Comparison of ENCODE assay signal across 17 cellular contexts in the genomic region with DNA sequence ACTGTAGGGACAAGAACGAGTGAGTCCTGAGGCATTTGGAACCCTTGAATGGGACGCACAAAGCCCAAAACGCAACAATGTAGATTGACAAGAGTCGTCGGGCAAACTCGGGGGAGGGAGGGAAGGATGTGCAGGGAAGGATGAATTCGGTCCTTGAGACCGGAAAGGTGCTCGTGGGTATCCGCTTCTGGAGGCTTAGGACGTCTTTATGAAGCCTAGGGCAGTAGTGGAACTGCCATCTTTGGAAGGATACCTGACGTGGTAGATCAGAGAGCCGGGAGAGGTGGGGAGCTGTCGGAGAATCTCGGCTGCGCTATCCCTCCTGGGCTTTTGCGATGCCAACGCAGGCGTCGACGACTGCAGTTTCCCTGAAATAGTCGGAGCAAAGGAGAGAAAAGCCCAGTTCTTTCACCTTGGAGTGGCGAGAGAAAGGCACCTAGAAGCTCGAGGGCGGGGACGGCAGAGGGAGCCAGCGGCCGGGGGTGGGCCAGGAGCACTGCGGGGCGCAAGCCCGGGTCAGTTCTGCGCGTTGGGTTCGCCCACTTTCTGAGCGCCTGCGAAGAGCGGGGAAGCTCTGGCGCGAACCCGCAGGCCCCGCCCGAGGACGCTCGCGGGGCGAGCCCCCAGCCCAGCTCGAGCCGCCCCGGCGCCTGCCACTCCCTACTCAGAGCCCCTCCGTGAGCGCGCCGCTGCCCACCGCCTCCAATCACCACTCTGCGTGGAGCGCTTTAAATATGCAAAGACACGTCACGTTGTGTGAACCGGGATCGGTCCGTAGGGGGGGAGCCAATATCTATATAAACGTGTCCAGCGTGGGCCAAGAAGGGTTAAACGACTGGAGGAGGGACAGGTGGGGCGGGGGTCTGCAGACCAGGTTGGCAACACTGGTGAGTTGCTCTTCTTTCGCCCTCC. TPM values are rescaled to one million over a fixed set of nuclear protein-coding genes. Genes with fewer than 3 reads are reported as not detected.
DNase-seq lines count a peak whose midpoint lies in the region; ATAC-seq and TF ChIP-seq lines count a peak whose summit lies in the region.
"Had no signal": no experiment of that assay in that cellular context is flagged by ENCODE, and none has a peak within 500 bp of the region (broad histone marks: within the 10 kb centered on the region; RNA-seq: fewer than 3 reads in every experiment).

A gene with protein sequence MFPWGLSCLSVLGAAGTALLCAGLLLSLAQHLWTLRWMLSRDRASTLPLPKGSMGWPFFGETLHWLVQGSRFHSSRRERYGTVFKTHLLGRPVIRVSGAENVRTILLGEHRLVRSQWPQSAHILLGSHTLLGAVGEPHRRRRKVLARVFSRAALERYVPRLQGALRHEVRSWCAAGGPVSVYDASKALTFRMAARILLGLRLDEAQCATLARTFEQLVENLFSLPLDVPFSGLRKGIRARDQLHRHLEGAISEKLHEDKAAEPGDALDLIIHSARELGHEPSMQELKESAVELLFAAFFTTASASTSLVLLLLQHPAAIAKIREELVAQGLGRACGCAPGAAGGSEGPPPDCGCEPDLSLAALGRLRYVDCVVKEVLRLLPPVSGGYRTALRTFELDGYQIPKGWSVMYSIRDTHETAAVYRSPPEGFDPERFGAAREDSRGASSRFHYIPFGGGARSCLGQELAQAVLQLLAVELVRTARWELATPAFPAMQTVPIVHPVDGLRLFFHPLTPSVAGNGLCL (plus strand): TSS at position 824 of the 912 bp plus-strand sequence. CDS start 466 bp downstream, outside the sequence.

- H2BK12ac ChIP-seq in mesenchymal stem cell (ENCODE audit: low read length in 2 of 2): no peak within 1 kb of the TSS

- peaks cover 12% of the 10 kb centered on the region for H3K4me1 Mint-ChIP-seq in central memory CD8-positive, alpha-beta T cell
- H3K4me1 Mint-ChIP-seq in type B pancreatic cell (ENCODE audit: unreplicated experiment): no peaks in the 10 kb centered on the region

- H3K18ac ChIP-seq in mesenchymal stem cell (ENCODE audit: low read depth in 1 of 2, low read length in 2 of 2): no peak within 1 kb of the TSS

- no peak within 1 kb of the TSS for H2AK5ac ChIP-seq in mesenchymal stem cell (ENCODE audit: low read length, severe bottlenecking)

- H3K79me2 ChIP-seq in mammary epithelial cell (ENCODE audit: insufficient read depth, low read length): no peaks in the 10 kb centered on the region

- H3K4ac ChIP-seq in mesenchymal stem cell (ENCODE audit: low read depth in 1 of 2, low read length in 2 of 2): no peak within 1 kb of the TSS

- peak within 1 kb of the TSS; percentile 30 for H2BK15ac ChIP-seq in mesenchymal stem cell (ENCODE audit: low read depth, poor library complexity, severe bottlenecking)

- H4K8ac ChIP-seq in mesenchymal stem cell (ENCODE audit: low read length): no peak within 1 kb of the TSS

- H3K36me3 ChIP-seq in mammary epithelial cell (ENCODE audit: insufficient read depth, low read length) (no peaks in the 10 kb centered on the region), breast epithelium (no peaks in the 10 kb centered on the region), mesenchymal stem cell (ENCODE audit: control insufficient read depth in 1 of 2, insufficient read depth in 2 of 2, low read depth in 1 of 2, low read length in 2 of 2) (peaks cover 0 to 3% of the 10 kb centered on the region in 2 experiments)
- H3K36me3 ChIP-seq: ovary had no signal

- H2AFZ ChIP-seq in mammary epithelial cell (ENCODE audit: low read depth, low read length) (peak within 1 kb of the TSS; percentile 7), mesenchymal stem cell (ENCODE audit: low read depth, low read length) (peak within 1 kb of the TSS; percentile 0)

- H3K4me2 ChIP-seq in mammary epithelial cell (ENCODE audit: insufficient read depth, low read depth, low read length): peak within 1 kb of the TSS; percentile 34
- peak within 1 kb of the TSS; percentile 43 for H3K4me2 ChIP-seq in mesenchymal stem cell (ENCODE audit: low read length, poor library complexity, severe bottlenecking)

- H4K20me1 ChIP-seq in mammary epithelial cell (ENCODE audit: insufficient read depth, low read length): peaks cover 2% of the 10 kb centered on the region

- BruUV-seq in mammary epithelial cell (replicated peaks; lab: Mats Ljungman, UMichigan): no TSS peak

- intact Hi-C loops in mammary epithelial cell (cut with micrococcal nuclease): no loop called here
- intact Hi-C loops in breast epithelium (cut with DNase I; ENCODE audit: low total_unique reads): no loop called here

- H2BK5ac ChIP-seq in mesenchymal stem cell (ENCODE audit: low read depth, low read length, poor library complexity, severe bottlenecking): no peak within 1 kb of the TSS

- H3K4me3 ChIP-seq in mammary epithelial cell (replicated peaks in 1 of 3; ENCODE audit: insufficient read depth in 1 of 3, low read depth in 2 of 3, low read length in 3 of 3): no peak within 1 kb of the TSS
- H3K4me3 ChIP-seq in breast epithelium: no peak within 1 kb of the TSS
- peak within 1 kb of the TSS in 1 of 2 experiments; percentile 42 for H3K4me3 ChIP-seq in mesenchymal stem cell (ENCODE audit: insufficient read depth in 1 of 2, low read depth in 1 of 2, low read length in 2 of 2)
- H3K4me3 ChIP-seq: ovary had no signal

- CTCF ChIA-PET in mammary epithelial cell (lab: Charles Lee; ENCODE audit: low non-redundant PET): no interaction called here

- H4K91ac ChIP-seq in mesenchymal stem cell (ENCODE audit: low read length): no peak within 1 kb of the TSS

- H3K9ac ChIP-seq in mammary epithelial cell (ENCODE audit: insufficient read depth, low read length) (no peak within 1 kb of the TSS), mesenchymal stem cell (ENCODE audit: low read length) (no peak within 1 kb of the TSS)

- no peak for TF ChIP-seq POLR2A in breast epithelium (IDR thresholded peaks at IDR 0.05)

- in situ Hi-C loops in mammary epithelial cell (cut with MboI; ENCODE audit: low sequenced_read_pairs in 2 of 2): no loop called here

- H3K36me3 Mint-ChIP-seq in central memory CD8-positive, alpha-beta T cell (ENCODE audit: insufficient read depth): peaks cover 8% of the 10 kb centered on the region
- peaks cover 21% of the 10 kb centered on the region for H3K36me3 Mint-ChIP-seq in type B pancreatic cell

- dilution Hi-C loops in mammary epithelial cell (cut with HindIII; ENCODE audit: low sequenced_read_pairs): loop anchor here (10.0 kb wide), 1 partner anchor 225 kb away; no protein-coding TSS in a partner anchor

- H3K9me3 Mint-ChIP-seq in central memory CD8-positive, alpha-beta T cell: no peaks in the 10 kb centered on the region
- no peaks in the 10 kb centered on the region for H3K9me3 Mint-ChIP-seq in type B pancreatic cell

- H2BK120ac ChIP-seq in mesenchymal stem cell (ENCODE audit: low read depth, low read length): no peak within 1 kb of the TSS

- peaks cover 11% of the 10 kb centered on the region for H3K27me3 Mint-ChIP-seq in central memory CD8-positive, alpha-beta T cell
- peaks cover 64% of the 10 kb centered on the region for H3K27me3 Mint-ChIP-seq in type B pancreatic cell

- no peak for ATAC-seq in central memory CD8-positive, alpha-beta T cell (replicated peaks; ENCODE audit: extremely low read depth, poor library complexity, severe bottlenecking)

- no peaks in the 10 kb centered on the region for H3K79me1 ChIP-seq in mesenchymal stem cell (replicated peaks; ENCODE audit: low read length, poor library complexity, severe bottlenecking)

- no peak within 1 kb of the TSS for H3K14ac ChIP-seq in mesenchymal stem cell (ENCODE audit: low read length in 2 of 2)

- no peak within 1 kb of the TSS for H3K27ac Mint-ChIP-seq in central memory CD8-positive, alpha-beta T cell (ENCODE audit: low read depth)
- no peak within 1 kb of the TSS for H3K27ac Mint-ChIP-seq in type B pancreatic cell

- TF ChIP-seq CTCF in mammary epithelial cell (conservative IDR thresholded peaks at IDR 0.05 in 1 of 2, IDR thresholded peaks at IDR 0.05 in 1 of 2; ENCODE audit: extremely low read depth in 1 of 2, insufficient read depth in 1 of 2, low read depth in 1 of 2, low read length in 2 of 2): no peak
- TF ChIP-seq CTCF in breast epithelium (IDR thresholded peaks at IDR 0.05): no peak
- no peak for TF ChIP-seq CTCF in type B pancreatic cell (conservative IDR thresholded peaks at IDR 0.05)
- no peak for TF ChIP-seq CTCF in GM10266 (IDR thresholded peaks at IDR 0.05; ENCODE audit: control insufficient read depth, insufficient read depth, low read depth, missing control alignments)

- H3K27ac ChIP-seq in mammary epithelial cell (ENCODE audit: insufficient read depth, low read depth, low read length) (no peak within 1 kb of the TSS), breast epithelium (no peak within 1 kb of the TSS), mesenchymal stem cell (ENCODE audit: low read length, poor library complexity, severe bottlenecking) (no peak within 1 kb of the TSS)
- H3K27ac ChIP-seq: gastroesophageal sphincter, ovary had no signal

- H3K23ac ChIP-seq in mesenchymal stem cell (ENCODE audit: low read length in 2 of 2): peak within 1 kb of the TSS in 1 of 2 experiments; percentile 65

- H3K27me3 ChIP-seq in mammary epithelial cell (ENCODE audit: insufficient read depth, low read length) (peaks cover 19% of the 10 kb centered on the region), breast epithelium (peaks cover 3 to 50% of the 10 kb centered on the region in 2 donors), mesenchymal stem cell (ENCODE audit: control insufficient read depth in 1 of 2, insufficient read depth in 1 of 2, low read length in 2 of 2) (peaks cover 55 to 66% of the 10 kb centered on the region in 2 experiments)
- H3K27me3 ChIP-seq: ovary had no signal

- H3K9me3 ChIP-seq in mammary epithelial cell (replicated peaks; ENCODE audit: insufficient read depth, low read length) (no peaks in the 10 kb centered on the region), breast epithelium (no peaks in the 10 kb centered on the region), mesenchymal stem cell (ENCODE audit: control insufficient read depth, low read length) (no peaks in the 10 kb centered on the region)
- H3K9me3 ChIP-seq: gastroesophageal sphincter, ovary had no signal

- 53% methylated on average over 15 of the region's 67 CpGs for WGBS in mammary epithelial cell (ENCODE audit: low coverage, missing lambda C conversion rate)
- WGBS in mesenchymal stem cell: 6% methylated on average over 60 of the region's 67 CpGs

- peak within 1 kb of the TSS; percentile 54 for H3K4me3 Mint-ChIP-seq in central memory CD8-positive, alpha-beta T cell
- H3K4me3 Mint-ChIP-seq in type B pancreatic cell: peak within 1 kb of the TSS; percentile 34

- DNase-seq in mammary epithelial cell (no peak), breast epithelium (ENCODE audit: low spot score in 2 of 2) (no peak), mesenchymal stem cell (no peak), type B pancreatic cell (ENCODE audit: extremely low spot score, unreplicated experiment) (no peak), NAMALWA (ENCODE audit: low spot score) (no peak), GM10266 (ENCODE audit: extremely low spot score) (no peak)
- DNase-seq in central memory CD8-positive, alpha-beta T cell (ENCODE audit: low spot score in 2 of 2): no peak
- DNase-seq in stimulated activated CD4-positive, alpha-beta T cell treated with anti-CD3 and anti-CD28 coated beads, Interleukin-4, amount 100 ng/mL, for 24 hours: no peak
- DNase-seq: DMS53; effector CD4-positive, alpha-beta T cell; NCI-H146; NCI-H526 treated with DMSO at 0.1 percent for 48 hours; ovary had no signal

- peaks cover 14% of the 10 kb centered on the region for H3K4me1 ChIP-seq in mammary epithelial cell (ENCODE audit: insufficient read depth, low read length)
- peaks cover 0 to 5% of the 10 kb centered on the region in 2 donors for H3K4me1 ChIP-seq in breast epithelium
- peaks cover 25% of the 10 kb centered on the region for H3K4me1 ChIP-seq in mesenchymal stem cell (ENCODE audit: control insufficient read depth, insufficient read depth, low read depth, low read length)

RNA-seq across cellular contexts. Expression of the gene that starts here (rescaled TPM):
- total RNA-seq in mammary epithelial cell (not detected), breast epithelium (under 1 TPM in 2 of 3 donors, not detected in 1; 0.15 to 0.16 TPM), type B pancreatic cell (ENCODE audit: low replicate concordance) (not detected in 2 replicates)
- polyA plus RNA-seq in mammary epithelial cell: 0.02 TPM
- polyA minus RNA-seq in mammary epithelial cell: not detected
- not detected for polyA plus RNA-seq in mesenchymal stem cell (2013, experiment 1 of 2)
- polyA plus RNA-seq in mesenchymal stem cell (2013, experiment 2 of 2): 0.01 TPM
- total RNA-seq: urinary bladder had no signal
- polyA plus RNA-seq: AG04450, liver, urinary bladder had no signal
